17 cellular contexts compared by ENCODE assay signal in the genomic region with DNA sequence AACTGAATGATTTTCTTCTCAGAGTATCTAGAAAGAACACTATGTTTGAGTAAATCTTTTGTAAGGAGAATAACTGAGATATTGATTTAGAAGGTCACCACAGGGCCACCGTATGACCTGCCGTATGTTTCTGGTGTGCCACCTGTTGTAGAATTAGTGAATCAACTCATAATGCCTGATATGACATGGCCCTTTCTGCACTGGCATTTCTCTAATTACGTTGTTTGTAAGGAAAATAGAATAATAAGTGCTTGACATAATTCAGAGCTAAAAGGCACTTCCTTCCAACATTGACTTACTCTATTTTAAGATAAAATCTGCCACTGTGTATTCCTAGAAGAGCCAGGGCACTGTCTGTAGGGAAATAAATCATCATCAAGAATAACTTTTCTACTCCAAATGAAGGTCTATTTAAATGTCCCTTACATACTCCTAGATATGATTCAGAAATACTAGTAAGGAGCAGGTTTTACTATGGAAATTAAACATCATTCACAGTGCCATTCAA.
"Had no signal": no experiment of that assay in that cellular context is flagged by ENCODE, and none has a peak within 500 bp of the region (broad histone marks: within the 10 kb centered on the region; RNA-seq: fewer than 3 reads in every experiment).

No MANE protein-coding gene starts in this region.

- DNase-seq: activated CD4-positive, alpha-beta T cell treated with anti-CD3 and anti-CD28 coated beads, Interleukin-2, amount 50 U/mL, for 1 hour; activated CD8-positive, alpha-beta memory T cell treated with anti-CD3 and anti-CD28 coated beads, Interleukin-2, amount 50 U/mL, for 48 hours; activated effector memory CD4-positive, alpha-beta T cell treated with Interleukin-2 at 50 U/mL for 16 hours; activated naive CD4-positive, alpha-beta T cell treated with anti-CD3 and anti-CD28 coated beads, Interleukin-2, amount 10 ng/mL, durations not matched to agents 7 days and 5 days; activated naive CD8-positive, alpha-beta T cell treated with anti-CD3 and anti-CD28 coated beads, Interleukin-2, amount 50 U/mL, for 24 hours; activated T-cell treated with anti-CD3 and anti-CD28 coated beads, Interleukin-2, amount 50 U/mL, for 48 hours; anterior cingulate cortex; dermis blood vessel endothelial cell; effector memory CD4-positive, alpha-beta T cell; glutamatergic neuron; mammary epithelial cell; sigmoid colon; stimulated activated naive B cell treated with anti-CD40 and anti-IgM and Interleukin-4, amounts not matched to agents 10 μg/mL and 1 μg/mL and 100 μg/mL, for 72 hours; T1000; upper lobe of right lung had no signal

- H3K4me3 ChIP-seq: sigmoid colon, upper lobe of right lung had no signal

- H3K27me3 ChIP-seq: sigmoid colon, upper lobe of right lung had no signal

- H3K27ac ChIP-seq: upper lobe of right lung had no signal

- H3K4me1 ChIP-seq: upper lobe of right lung had no signal

- H3K9me3 ChIP-seq: sigmoid colon, upper lobe of right lung had no signal

- ATAC-seq: activated CD4-positive, CD25-positive, alpha-beta regulatory T cell treated with anti-CD3 and anti-CD28 coated beads, Interleukin-2, amount 50 U/mL, for 24 hours; activated naive CD8-positive, alpha-beta T cell treated with anti-CD3 and anti-CD28 coated beads, Interleukin-2, amount 50 U/mL, for 24 hours; left lobe of liver; stimulated activated naive B cell treated with anti-CD40 and anti-IgM and Interleukin-4, amounts not matched to agents 10 μg/mL and 1 μg/mL and 100 μg/mL, for 72 hours; upper lobe of right lung had no signal
